ENCODE assay signal across 10 cellular contexts in the genomic region with DNA sequence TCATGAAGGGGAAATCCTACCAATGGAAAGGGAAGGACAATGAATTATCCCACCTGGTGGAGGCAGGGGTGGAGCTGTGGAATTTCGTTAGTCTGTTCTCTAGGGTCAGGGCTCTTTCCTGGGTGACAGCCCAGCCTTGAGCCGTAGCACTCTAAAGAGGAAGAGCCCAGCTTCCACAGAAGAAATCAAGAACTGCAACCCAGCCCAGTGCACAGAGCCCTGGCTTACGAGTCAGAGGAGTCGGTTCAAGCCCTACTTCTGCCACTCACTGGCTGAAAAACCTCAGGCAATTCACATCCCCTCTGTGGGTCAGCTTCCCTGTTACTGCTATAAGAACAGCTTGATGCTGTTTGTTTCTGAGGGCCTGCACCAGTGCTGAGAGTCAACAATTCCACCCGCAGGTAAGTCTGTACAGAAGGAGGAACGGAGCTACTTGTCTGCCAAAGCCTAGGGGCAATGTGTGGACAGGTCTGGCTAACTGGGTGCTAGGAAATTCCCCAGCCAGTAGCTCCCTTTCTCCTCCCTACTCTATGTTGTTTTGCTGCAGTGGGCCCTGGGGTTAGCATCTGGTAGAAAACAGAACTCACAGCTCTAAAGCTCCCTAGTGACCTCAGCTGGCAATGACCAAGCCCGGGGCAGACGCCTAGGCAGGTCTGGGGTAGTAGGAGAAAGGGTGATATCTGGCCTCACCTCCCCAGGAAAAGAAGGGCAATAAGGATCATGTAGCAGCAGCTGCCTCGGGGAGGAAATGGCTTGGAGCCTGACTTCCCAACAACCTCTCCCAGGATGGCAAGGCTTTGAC. TPM values are rescaled to one million over a fixed set of nuclear protein-coding genes. Genes with fewer than 3 reads are reported as not detected.
DNase-seq lines count a peak whose midpoint lies in the region; ATAC-seq and TF ChIP-seq lines count a peak whose summit lies in the region.
"Had no signal": no experiment of that assay in that cellular context is flagged by ENCODE, and none has a peak within 500 bp of the region (broad histone marks: within the 10 kb centered on the region; RNA-seq: fewer than 3 reads in every experiment).

No MANE protein-coding gene starts in this region.

- TF ChIP-seq CTCF in left ventricle myocardium inferior (IDR thresholded peaks at IDR 0.05; ENCODE audit: borderline replicate concordance): no peak
- TF ChIP-seq CTCF in brain (conservative IDR thresholded peaks at IDR 0.05): no peak
- no peak for TF ChIP-seq CTCF in liver (IDR thresholded peaks at IDR 0.05; ENCODE audit: low read depth, low read length, missing input control)

- peak overlapping the region in 3 of 5 experiments; percentile 29 to 82 (median 58) for H3K27ac Mint-ChIP-seq in brain

- no peaks in the 10 kb centered on the region for H3K9me3 ChIP-seq in left ventricle myocardium inferior (replicated peaks)
- no peaks in the 10 kb centered on the region for H3K9me3 ChIP-seq in liver (ENCODE audit: control insufficient read depth in 4 of 4, low read length in 3 of 4)

- no peaks in the 10 kb centered on the region for H3K9me3 Mint-ChIP-seq in brain
- H3K9me3 Mint-ChIP-seq: naive B cell had no signal

- no peak for ATAC-seq in Right ventricle myocardium superior (ENCODE audit: poor library complexity)

- 18% methylated on average over 9 of the region's 9 CpGs for WGBS in liver

- H3K27ac ChIP-seq in left ventricle myocardium inferior (replicated peaks) (peak overlapping the region; percentile 91), liver (ENCODE audit: low read depth in 1 of 2, low read length in 2 of 2) (peak overlapping the region; percentile 94 to 97)

- peak overlapping the region; percentile 1 to 69 for H3K9ac ChIP-seq in liver (ENCODE audit: low read depth in 1 of 2, low read length in 2 of 2)

- TF ChIP-seq RAD21 in liver (IDR thresholded peaks at IDR 0.05): no peak

- H3K27me3 ChIP-seq in left ventricle myocardium inferior (ENCODE audit: low read depth) (no peaks in the 10 kb centered on the region), liver (ENCODE audit: control insufficient read depth in 4 of 4, insufficient read depth in 4 of 4, low read length in 3 of 4) (no peaks in the 10 kb centered on the region)

- intact Hi-C loops in left ventricle myocardium inferior (cut with micrococcal nuclease): loop anchor here (10.0 kb wide), 1 partner anchor 51 kb away; a partner anchor contains a TSS
- intact Hi-C loops in Right ventricle myocardium superior (cut with DNase I): no loop called here

- H3K4me1 Mint-ChIP-seq in brain: peaks cover 54% of the 10 kb centered on the region

- H3K36me3 ChIP-seq in left ventricle myocardium inferior (peaks cover 5% of the 10 kb centered on the region), liver (ENCODE audit: control insufficient read depth in 4 of 4, insufficient read depth in 3 of 4, low read depth in 1 of 4, low read length in 3 of 4) (peaks cover 0 to 6% (median 5%) of the 10 kb centered on the region in 4 donors)

- peak overlapping the region; percentile 4 for H3K4me3 ChIP-seq in left ventricle myocardium inferior
- H3K4me3 ChIP-seq in liver (ENCODE audit: low read depth in 1 of 3, low read length in 3 of 3): peak overlapping the region; percentile 28 to 63 (median 59)

- no peaks in the 10 kb centered on the region for H3K27me3 Mint-ChIP-seq in brain
- H3K27me3 Mint-ChIP-seq: naive B cell had no signal

- DNase-seq in left ventricle myocardium inferior (no peak), Right ventricle myocardium superior (no peak), DMS114 treated with DMSO at 0.1 percent for 48 hours (lab: John Stamatoyannopoulos, UW; ENCODE audit: unreplicated experiment) (no peak), NCI-H2029 treated with DMSO at 0.1 percent for 48 hours (lab: John Stamatoyannopoulos, UW) (no peak), activated T-cell treated with anti-CD3 and anti-CD28 coated beads for 4 hours (no peak), foreskin melanocyte (no peak)
- DNase-seq: activated CD4-positive, alpha-beta T cell treated with anti-CD3 and anti-CD28 coated beads, Interleukin-2, amount 50 U/mL, for 1 hour; naive B cell had no signal

- H3K4me3 Mint-ChIP-seq in brain: peak overlapping the region in 4 of 5 experiments; percentile 7 to 94 (median 68)

- H3K4me1 ChIP-seq in left ventricle myocardium inferior (peaks cover 63% of the 10 kb centered on the region), liver (ENCODE audit: control insufficient read depth in 4 of 4, insufficient read depth in 4 of 4, low read length in 3 of 4) (peaks cover 8 to 47% (median 30%) of the 10 kb centered on the region in 4 donors)

- H3K36me3 Mint-ChIP-seq in brain: no peaks in the 10 kb centered on the region
- H3K36me3 Mint-ChIP-seq: naive B cell had no signal

TF ChIP-seq in liver, 16 proteins besides CTCF, POLR2A, EP300 and RAD21 (continues in another document):
- no peak for TF ChIP-seq FOXA1 (IDR thresholded peaks at IDR 0.05)
- no peak for TF ChIP-seq JUND (IDR thresholded peaks at IDR 0.05)
- TF ChIP-seq RXRA (IDR thresholded peaks at IDR 0.05): no peak
- no peak for TF ChIP-seq EGR1 (IDR thresholded peaks at IDR 0.05; ENCODE audit: low read depth in 2 of 2)
- TF ChIP-seq FOXA2 (IDR thresholded peaks at IDR 0.05): no peak
- TF ChIP-seq YY1 (IDR thresholded peaks at IDR 0.05): no peak
- TF ChIP-seq TAF1 (conservative IDR thresholded peaks at IDR 0.05): no peak
- no peak for TF ChIP-seq SP1 (IDR thresholded peaks at IDR 0.05)
- no peak for TF ChIP-seq HNF4G (IDR thresholded peaks at IDR 0.05)
- no peak for TF ChIP-seq HNF4A (conservative IDR thresholded peaks at IDR 0.05)
- TF ChIP-seq, protein P1, sequence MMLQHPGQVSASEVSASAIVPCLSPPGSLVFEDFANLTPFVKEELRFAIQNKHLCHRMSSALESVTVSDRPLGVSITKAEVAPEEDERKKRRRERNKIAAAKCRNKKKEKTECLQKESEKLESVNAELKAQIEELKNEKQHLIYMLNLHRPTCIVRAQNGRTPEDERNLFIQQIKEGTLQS (IDR thresholded peaks at IDR 0.05): no peak
- TF ChIP-seq, protein P2, sequence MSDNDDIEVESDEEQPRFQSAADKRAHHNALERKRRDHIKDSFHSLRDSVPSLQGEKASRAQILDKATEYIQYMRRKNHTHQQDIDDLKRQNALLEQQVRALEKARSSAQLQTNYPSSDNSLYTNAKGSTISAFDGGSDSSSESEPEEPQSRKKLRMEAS (IDR thresholded peaks at IDR 0.05): no peak
- TF ChIP-seq NR2F2 (IDR thresholded peaks at IDR 0.05): no peak
- TF ChIP-seq, protein P3, sequence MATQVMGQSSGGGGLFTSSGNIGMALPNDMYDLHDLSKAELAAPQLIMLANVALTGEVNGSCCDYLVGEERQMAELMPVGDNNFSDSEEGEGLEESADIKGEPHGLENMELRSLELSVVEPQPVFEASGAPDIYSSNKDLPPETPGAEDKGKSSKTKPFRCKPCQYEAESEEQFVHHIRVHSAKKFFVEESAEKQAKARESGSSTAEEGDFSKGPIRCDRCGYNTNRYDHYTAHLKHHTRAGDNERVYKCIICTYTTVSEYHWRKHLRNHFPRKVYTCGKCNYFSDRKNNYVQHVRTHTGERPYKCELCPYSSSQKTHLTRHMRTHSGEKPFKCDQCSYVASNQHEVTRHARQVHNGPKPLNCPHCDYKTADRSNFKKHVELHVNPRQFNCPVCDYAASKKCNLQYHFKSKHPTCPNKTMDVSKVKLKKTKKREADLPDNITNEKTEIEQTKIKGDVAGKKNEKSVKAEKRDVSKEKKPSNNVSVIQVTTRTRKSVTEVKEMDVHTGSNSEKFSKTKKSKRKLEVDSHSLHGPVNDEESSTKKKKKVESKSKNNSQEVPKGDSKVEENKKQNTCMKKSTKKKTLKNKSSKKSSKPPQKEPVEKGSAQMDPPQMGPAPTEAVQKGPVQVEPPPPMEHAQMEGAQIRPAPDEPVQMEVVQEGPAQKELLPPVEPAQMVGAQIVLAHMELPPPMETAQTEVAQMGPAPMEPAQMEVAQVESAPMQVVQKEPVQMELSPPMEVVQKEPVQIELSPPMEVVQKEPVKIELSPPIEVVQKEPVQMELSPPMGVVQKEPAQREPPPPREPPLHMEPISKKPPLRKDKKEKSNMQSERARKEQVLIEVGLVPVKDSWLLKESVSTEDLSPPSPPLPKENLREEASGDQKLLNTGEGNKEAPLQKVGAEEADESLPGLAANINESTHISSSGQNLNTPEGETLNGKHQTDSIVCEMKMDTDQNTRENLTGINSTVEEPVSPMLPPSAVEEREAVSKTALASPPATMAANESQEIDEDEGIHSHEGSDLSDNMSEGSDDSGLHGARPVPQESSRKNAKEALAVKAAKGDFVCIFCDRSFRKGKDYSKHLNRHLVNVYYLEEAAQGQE (IDR thresholded peaks at IDR 0.05): no peak

RNA-seq across cellular contexts. Expression of a gene that starts 3.3 kb away (rescaled TPM):
- 6.7 TPM for total RNA-seq in left ventricle myocardium inferior
- total RNA-seq in Right ventricle myocardium superior: 7.9 TPM
- polyA plus RNA-seq in brain (ENCODE audit: insufficient read depth, low read depth, low replicate concordance): 13.2 TPM
- total RNA-seq in liver: 1 to 10 TPM; 6.6 to 7.8 TPM
- polyA plus RNA-seq in liver: 10 to 100 TPM; 16.0 to 22.1 TPM

RNA-seq across cellular contexts. Expression of a gene that starts 29.8 kb away (rescaled TPM):
- total RNA-seq in left ventricle myocardium inferior (6.4 TPM), Right ventricle myocardium superior (6.4 TPM), liver (1 to 10 TPM; 2.3 to 3.3 TPM)
- polyA plus RNA-seq in brain (ENCODE audit: insufficient read depth, low read depth, low replicate concordance) (5.8 TPM), liver (1 to 10 TPM in 1 of 2 donors, under 1 TPM in 1; 0.72 to 3.3 TPM)

RNA-seq across cellular contexts. Expression of a gene that starts 43.3 kb away (rescaled TPM):
- total RNA-seq in left ventricle myocardium inferior (12.4 TPM), Right ventricle myocardium superior (9.9 TPM), liver (10 to 100 TPM; 12.1 to 17.6 TPM)
- polyA plus RNA-seq in brain (ENCODE audit: insufficient read depth, low read depth, low replicate concordance) (23.3 TPM), liver (10 to 100 TPM in 1 of 2 donors, 1 to 10 TPM in 1; 4.4 to 10.2 TPM)

RNA-seq across cellular contexts. Expression of a gene that starts 50.5 kb away (rescaled TPM):
- total RNA-seq in left ventricle myocardium inferior: 13.9 TPM
- total RNA-seq in Right ventricle myocardium superior: 8.1 TPM
- polyA plus RNA-seq in brain (ENCODE audit: insufficient read depth, low read depth, low replicate concordance): 26.5 TPM
- total RNA-seq in liver: 1 to 10 TPM in 1 of 2 donors, under 1 TPM in 1; 0.42 to 2.5 TPM
- 1 to 10 TPM; 1.7 to 3.1 TPM for polyA plus RNA-seq in liver

RNA-seq across cellular contexts. Expression of a gene that starts 53.2 kb away (rescaled TPM):
- 13.2 TPM for total RNA-seq in left ventricle myocardium inferior
- total RNA-seq in Right ventricle myocardium superior: 10.6 TPM
- 27.4 TPM for polyA plus RNA-seq in brain (ENCODE audit: insufficient read depth, low read depth, low replicate concordance)
- total RNA-seq in liver: 10 to 100 TPM; 14.6 to 25.9 TPM
- polyA plus RNA-seq in liver: 10 to 100 TPM; 10.2 to 11.6 TPM
